Comparison of ENCODE assay signal across 12 cellular contexts in the genomic region with DNA sequence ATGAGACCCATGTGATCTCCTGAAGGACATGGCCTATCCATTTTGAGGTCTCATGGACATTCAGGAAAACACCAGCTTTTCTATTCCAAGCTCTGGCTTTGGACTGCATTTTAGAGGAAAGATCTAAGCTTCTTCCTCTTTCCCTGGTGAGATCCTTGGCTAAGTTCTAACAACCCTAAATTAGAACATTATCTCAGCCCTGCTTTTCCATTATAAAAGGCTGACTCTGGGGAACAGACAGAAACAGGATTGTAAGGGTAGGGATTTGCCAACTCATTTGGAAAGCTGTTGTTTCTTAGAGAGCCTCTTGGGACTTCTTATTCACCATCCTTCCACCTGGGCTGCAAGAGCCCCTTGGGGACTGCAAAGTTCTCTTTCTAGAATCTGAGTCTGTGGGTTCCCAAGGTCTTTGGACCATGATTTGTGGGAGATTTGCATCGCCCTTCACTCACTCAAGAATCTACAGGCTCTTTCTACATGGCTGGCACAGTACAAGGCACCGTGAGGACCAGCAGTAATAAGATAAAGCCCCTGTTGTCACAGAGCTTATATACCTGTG.
"Had no signal": no experiment of that assay in that cellular context is flagged by ENCODE, and none has a peak within 500 bp of the region (broad histone marks: within the 10 kb centered on the region; RNA-seq: fewer than 3 reads in every experiment).

No MANE protein-coding gene starts in this region.

- H3K27ac Mint-ChIP-seq: activated CD8-positive, alpha-beta memory T cell treated with anti-CD3 and anti-CD28 coated beads, Interleukin-2, amount 10 ng/mL, durations not matched to agents 7 days and 5 days; activated T-cell treated with anti-CD3 and anti-CD28 coated beads, Interleukin-2, amount 50 U/mL, for 72 hours; nephron had no signal

- DNase-seq: activated CD4-positive, alpha-beta T cell treated with anti-CD3 and anti-CD28 coated beads, Interleukin-2, amount 50 U/mL, for 48 hours; activated CD4-positive, CD25-positive, alpha-beta regulatory T cell treated with anti-CD3 and anti-CD28 coated beads, Interleukin-2, amount 50 U/mL, for 72 hours; activated CD8-positive, alpha-beta memory T cell treated with anti-CD3 and anti-CD28 coated beads, Interleukin-2, amount 10 ng/mL, durations not matched to agents 7 days and 5 days; activated gamma-delta T cell treated with Interleukin-2 at 50 U/mL for 16 hours; activated T-cell treated with anti-CD3 and anti-CD28 coated beads, Interleukin-2, amount 50 U/mL, for 72 hours; immature natural killer cell; left colon; T-helper 9 cell had no signal

- H3K4me1 Mint-ChIP-seq: activated CD8-positive, alpha-beta memory T cell treated with anti-CD3 and anti-CD28 coated beads, Interleukin-2, amount 10 ng/mL, durations not matched to agents 7 days and 5 days; immature natural killer cell had no signal

- H3K27me3 Mint-ChIP-seq: activated CD8-positive, alpha-beta memory T cell treated with anti-CD3 and anti-CD28 coated beads, Interleukin-2, amount 10 ng/mL, durations not matched to agents 7 days and 5 days had no signal

- ATAC-seq: activated CD8-positive, alpha-beta memory T cell treated with anti-CD3 and anti-CD28 coated beads, Interleukin-2, amount 10 ng/mL, durations not matched to agents 7 days and 5 days; activated T-cell treated with anti-CD3 and anti-CD28 coated beads, Interleukin-2, amount 50 U/mL, for 72 hours; left colon had no signal

- H3K36me3 ChIP-seq: cardiac muscle cell, tibial nerve had no signal

- H3K27ac ChIP-seq: cardiac muscle cell, skin epidermis had no signal

- H3K27me3 ChIP-seq: cardiac muscle cell, tibial nerve had no signal

- H3K4me3 Mint-ChIP-seq: activated CD8-positive, alpha-beta memory T cell treated with anti-CD3 and anti-CD28 coated beads, Interleukin-2, amount 10 ng/mL, durations not matched to agents 7 days and 5 days; activated T-cell treated with anti-CD3 and anti-CD28 coated beads, Interleukin-2, amount 50 U/mL, for 72 hours; immature natural killer cell; nephron had no signal

- H3K4me3 ChIP-seq: cardiac muscle cell, skin epidermis, tibial nerve had no signal
